Comparison of ENCODE assay signal across 18 cellular contexts in the genomic region with DNA sequence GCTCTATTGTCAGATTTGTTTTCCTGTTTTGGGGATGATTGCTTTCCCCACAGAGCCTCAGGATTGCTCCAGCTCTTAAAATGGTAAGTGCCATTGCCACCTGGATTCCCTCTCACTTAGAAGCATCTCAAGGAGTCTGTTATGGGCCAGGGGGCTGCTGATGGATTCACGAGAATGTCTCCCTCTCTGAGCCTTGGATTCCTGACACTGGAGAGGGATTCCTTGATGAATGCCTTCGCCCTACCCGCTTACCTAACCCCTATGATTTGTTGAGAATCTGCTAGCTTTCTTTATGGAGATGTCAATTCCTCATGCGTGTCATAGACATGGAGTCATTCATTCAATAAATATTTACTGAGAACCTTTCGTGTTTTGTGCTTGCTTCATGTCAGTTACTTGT. TPM values are rescaled to one million over a fixed set of nuclear protein-coding genes. Genes with fewer than 3 reads are reported as not detected.
DNase-seq lines count a peak whose midpoint lies in the region; ATAC-seq and TF ChIP-seq lines count a peak whose summit lies in the region.
"Had no signal": no experiment of that assay in that cellular context is flagged by ENCODE, and none has a peak within 500 bp of the region (broad histone marks: within the 10 kb centered on the region; RNA-seq: fewer than 3 reads in every experiment).

No MANE protein-coding gene starts in this region.

- H3K9me3 ChIP-seq in Caco-2 (no peaks in the 10 kb centered on the region), IMR-90 (ENCODE audit: control insufficient read depth, insufficient read depth, low read length) (no peaks in the 10 kb centered on the region), hepatocyte (ENCODE audit: low read depth) (no peaks in the 10 kb centered on the region), neuronal stem cell (replicated peaks in 1 of 2; ENCODE audit: control insufficient read depth in 2 of 2, insufficient read depth in 1 of 2, low read depth in 1 of 2, low read length in 2 of 2) (peaks cover 2 to 7% of the 10 kb centered on the region in 2 donors)
- H3K9me3 ChIP-seq: SJCRH30 had no signal

- peaks cover 5 to 20% of the 10 kb centered on the region in 2 experiments; a peak in 2 of 4 replicates for H3K79me1 ChIP-seq in IMR-90 (ENCODE audit: low read depth in 1 of 2, low read length in 2 of 2)
- peaks cover 10% of the 10 kb centered on the region for H3K79me1 ChIP-seq in neuronal stem cell (ENCODE audit: low read depth, low read length)

- in situ Hi-C loops in IMR-90 (cut with MboI; ENCODE audit: low sequenced_read_pairs) = no loop called here

- H4K20me1 ChIP-seq in IMR-90 (ENCODE audit: insufficient read depth, low read length) (no peaks in the 10 kb centered on the region), hepatocyte (ENCODE audit: insufficient read depth, poor library complexity, severe bottlenecking) (no peaks in the 10 kb centered on the region)

- H2BK120ac ChIP-seq in IMR-90 (ENCODE audit: low read depth, low read length) = 0 out of 2 replicates have a peak overlapping the region, but pooled peaks have one; percentile 2
- H2BK120ac ChIP-seq in neuronal stem cell (ENCODE audit: low read depth, low read length) = no peak overlapping the region

- H3K4me2 ChIP-seq in IMR-90 (ENCODE audit: low read depth, low read length) (no peak overlapping the region), hepatocyte (no peak overlapping the region), neuronal stem cell (ENCODE audit: insufficient read depth, low read length, poor library complexity, severe bottlenecking) (no peak overlapping the region)

- no peak for TF ChIP-seq POLR2A in IMR-90 (IDR thresholded peaks at IDR 0.05; ENCODE audit: low read depth, low read length)

- no peak for TF ChIP-seq RAD21 in IMR-90 (IDR thresholded peaks at IDR 0.05; ENCODE audit: low read length)

- no peak overlapping the region for H2BK20ac ChIP-seq in IMR-90 (ENCODE audit: low read depth, low read length)

- CTCF ChIA-PET in Caco-2 (lab: Charles Lee) = no interaction called here
- CTCF ChIA-PET in IMR-90 (lab: Yijun Ruan, JAX) = interaction anchor here (1.7 kb wide), 1 partner anchor 13 kb away, joined by 5 read pairs; no protein-coding TSS in a partner anchor

- no peak overlapping the region for H3K4me3 ChIP-seq in Caco-2 (ENCODE audit: low read depth, low read length)
- no peak overlapping the region for H3K4me3 ChIP-seq in IMR-90 (ENCODE audit: insufficient read depth, low read depth, low read length)
- no peak overlapping the region for H3K4me3 ChIP-seq in hepatocyte
- no peak overlapping the region for H3K4me3 ChIP-seq in neuronal stem cell (ENCODE audit: low read length in 2 of 2)
- H3K4me3 ChIP-seq: SJCRH30 had no signal

- no peak overlapping the region for H3K27ac ChIP-seq in IMR-90 (ENCODE audit: insufficient read depth, low read length)
- peak overlapping the region; percentile 80 for H3K27ac ChIP-seq in hepatocyte
- H3K27ac ChIP-seq in neuronal stem cell (replicated peaks; ENCODE audit: low read length) = peak overlapping the region; percentile 39
- H3K27ac ChIP-seq: RWPE1, SJCRH30 had no signal

- H4K8ac ChIP-seq in IMR-90 (ENCODE audit: low read depth in 2 of 2, low read length in 2 of 2) (no peak overlapping the region), neuronal stem cell (ENCODE audit: low read depth, low read length) (no peak overlapping the region)

- H3K9me1 ChIP-seq in IMR-90 (ENCODE audit: insufficient read depth, low read length) = peaks cover 14% of the 10 kb centered on the region

- 0 out of 2 replicates have a peak overlapping the region, but pooled peaks have one; percentile 15 for H3K4ac ChIP-seq in IMR-90 (ENCODE audit: low read depth, low read length)
- H3K4ac ChIP-seq in neuronal stem cell (ENCODE audit: low read length) = no peak overlapping the region

- H2AK5ac ChIP-seq in IMR-90 (ENCODE audit: low read depth, low read length) (no peak overlapping the region), neuronal stem cell (ENCODE audit: low read depth, low read length) (no peak overlapping the region)

- no TSS peak for BruUV-seq in Caco-2 (replicated peaks; lab: Mats Ljungman, UMichigan)
- BruUV-seq in IMR-90 (replicated peaks; lab: Mats Ljungman, UMichigan) = no TSS peak

- no peak overlapping the region for H2BK12ac ChIP-seq in neuronal stem cell (ENCODE audit: low read length)

- H3K14ac ChIP-seq in IMR-90 (replicated peaks; ENCODE audit: low read depth, low read length) = 0 out of 2 replicates have a peak overlapping the region, but pooled peaks have one; percentile 31
- H3K14ac ChIP-seq in neuronal stem cell (ENCODE audit: low read length) = no peak overlapping the region

- no CpG with 5 or more reads among the region's 5 CpGs for WGBS in IMR-90 (ENCODE audit: extremely low coverage in 2 of 2, insufficient read length in 1 of 2), 2 experiments
- WGBS in hepatocyte (ENCODE audit: low lambda C conversion rate, missing lambda C conversion rate) = 87% methylated on average over 5 of the region's 5 CpGs
- no CpG with 5 or more reads among the region's 5 CpGs for WGBS in neuronal stem cell (ENCODE audit: extremely low coverage in 2 of 2, insufficient read length in 2 of 2, insufficient replicate concordance in 1 of 2), 2 donors

- H3K4me1 Mint-ChIP-seq in Caco-2 (ENCODE audit: low read depth, unreplicated experiment) (peaks cover 46% of the 10 kb centered on the region), natural killer cell (no peaks in the 10 kb centered on the region)

- POLR2A ChIA-PET in Caco-2 (lab: Charles Lee) = no interaction called here
- POLR2A ChIA-PET in IMR-90 (lab: Charles Lee; ENCODE audit: unreplicated experiment) = no interaction called here

- H3K9ac ChIP-seq in IMR-90 (ENCODE audit: low read depth, low read length) (no peak overlapping the region), neuronal stem cell (ENCODE audit: low read depth, low read length, poor library complexity) (no peak overlapping the region)

- no peak overlapping the region; the same call in 2 of the 3 replicates for H2BK15ac ChIP-seq in IMR-90 (ENCODE audit: low read depth, low read length)
- H2BK15ac ChIP-seq in neuronal stem cell (ENCODE audit: low read length) = no peak overlapping the region

- H3K18ac ChIP-seq in IMR-90 (ENCODE audit: low read depth, low read length) (no peak overlapping the region), neuronal stem cell (ENCODE audit: low read length) (no peak overlapping the region)

- H3K79me2 ChIP-seq in hepatocyte = no peaks in the 10 kb centered on the region

- H4K91ac ChIP-seq in IMR-90 (ENCODE audit: insufficient read depth, low read depth, low read length) (no peak overlapping the region; the same call in none of the 2 replicates), neuronal stem cell (ENCODE audit: low read depth, low read length, poor library complexity) (no peak overlapping the region)

- H3K27me3 Mint-ChIP-seq in Caco-2 (ENCODE audit: insufficient read depth, unreplicated experiment) (no peaks in the 10 kb centered on the region), natural killer cell (ENCODE audit: low read depth in 2 of 2) (peaks cover 0 to 1% of the 10 kb centered on the region in 2 donors)

- H2AK9ac ChIP-seq in IMR-90 (replicated peaks; ENCODE audit: low read depth, low read length, poor library complexity) = no peak overlapping the region

- H3K9me2 ChIP-seq in hepatocyte (replicated peaks; ENCODE audit: insufficient read depth) = no peaks in the 10 kb centered on the region

- H4K5ac ChIP-seq in IMR-90 (ENCODE audit: low read depth, low read length) = no peak overlapping the region

- H2AFZ ChIP-seq in IMR-90 (replicated peaks; ENCODE audit: low read length, poor library complexity) = no peak overlapping the region
- H2AFZ ChIP-seq in hepatocyte = no peak overlapping the region
- no peak overlapping the region for H2AFZ ChIP-seq in neuronal stem cell (ENCODE audit: low read length)

- H3K4me1 ChIP-seq in Caco-2 = peaks cover 56% of the 10 kb centered on the region
- H3K4me1 ChIP-seq in IMR-90 (ENCODE audit: control insufficient read depth, insufficient read depth, low read length) = peaks cover 10% of the 10 kb centered on the region
- peaks cover 21% of the 10 kb centered on the region for H3K4me1 ChIP-seq in hepatocyte (ENCODE audit: insufficient read depth)
- H3K4me1 ChIP-seq in neuronal stem cell (ENCODE audit: control insufficient read depth in 2 of 2, insufficient read depth in 1 of 2, low read depth in 1 of 2, low read length in 2 of 2) = peaks cover 28 to 30% of the 10 kb centered on the region in 2 donors
- H3K4me1 ChIP-seq: SJCRH30 had no signal

- TF ChIP-seq CTCF in Caco-2 (IDR thresholded peaks at IDR 0.05; ENCODE audit: insufficient read depth in 1 of 2, low read depth in 1 of 2, low read length in 1 of 2, severe bottlenecking in 1 of 2, unreplicated experiment in 1 of 2) (no peak), IMR-90 (conservative IDR thresholded peaks at IDR 0.05; ENCODE audit: low read depth, low read length) (no peak), hepatocyte (IDR thresholded peaks at IDR 0.05; ENCODE audit: poor library complexity) (no peak), natural killer cell (IDR thresholded peaks at IDR 0.05) (no peak)

- dilution Hi-C loops in IMR-90 (cut with HindIII; ENCODE audit: low sequenced_read_pairs, unreplicated experiment) = no loop called here

- H3K36me3 ChIP-seq in Caco-2 (ENCODE audit: control insufficient read depth, insufficient read depth, low read length) = no peaks in the 10 kb centered on the region
- H3K36me3 ChIP-seq in IMR-90 (ENCODE audit: control insufficient read depth, insufficient read depth, low read length) = no peaks in the 10 kb centered on the region
- H3K36me3 ChIP-seq in hepatocyte (replicated peaks; ENCODE audit: insufficient read depth, low read depth) = no peaks in the 10 kb centered on the region
- H3K36me3 ChIP-seq in neuronal stem cell (replicated peaks in 1 of 2; ENCODE audit: control insufficient read depth in 2 of 2, insufficient read depth in 2 of 2, low read length in 2 of 2) = no peaks in the 10 kb centered on the region
- H3K36me3 ChIP-seq: SJCRH30 had no signal

- no peak for ATAC-seq in IMR-90 (ENCODE audit: low read depth)
- no peak for ATAC-seq in natural killer cell
- no peak for ATAC-seq in GM18519 (IDR thresholded peaks at IDR 0.05; ENCODE audit: low FRiP score, unreplicated experiment)
- no peak for ATAC-seq in GM21381 (IDR thresholded peaks at IDR 0.05; ENCODE audit: unreplicated experiment)
- ATAC-seq: CD8-positive, alpha-beta T cell; HCT116 had no signal

- intact Hi-C loops in Caco-2 (cut with micrococcal nuclease; ENCODE audit: unreplicated experiment) (loop anchor here (2.0 to 5.0 kb wide), 2 partner anchors 17 to 64 kb away; no protein-coding TSS in a partner anchor), IMR-90 (cut with micrococcal nuclease) (no loop called here), natural killer cell (cut with micrococcal nuclease) (no loop called here)

- no peak for DNase-seq in Caco-2
- DNase-seq in IMR-90 = no peak
- DNase-seq in hepatocyte (ENCODE audit: low spot score) = no peak
- no peak for DNase-seq in neuronal stem cell (ENCODE audit: low spot score)
- no peak for DNase-seq in natural killer cell
- no peak for DNase-seq in activated effector memory CD4-positive, alpha-beta T cell treated with anti-CD3 and anti-CD28 coated beads, Interleukin-2, amount 50 U/mL, for 16 hours
- DNase-seq: CD8-positive, alpha-beta T cell; EL; KBM-7; NCI-H1092 treated with DMSO at 0.1 percent for 48 hours; NCI-H2171 treated with DMSO at 0.1 percent for 48 hours; SJCRH30; SW 1271 had no signal

- no peaks in the 10 kb centered on the region for H3K27me3 ChIP-seq in Caco-2 (replicated peaks; ENCODE audit: control insufficient read depth, insufficient read depth, low read length)
- no peaks in the 10 kb centered on the region for H3K27me3 ChIP-seq in IMR-90 (ENCODE audit: control insufficient read depth, insufficient read depth, low read length)
- H3K27me3 ChIP-seq in hepatocyte = no peaks in the 10 kb centered on the region
- H3K27me3 ChIP-seq in neuronal stem cell (ENCODE audit: control insufficient read depth in 3 of 3, insufficient read depth in 3 of 3, low read depth in 1 of 3, low read length in 3 of 3) = no peaks in the 10 kb centered on the region
- H3K27me3 ChIP-seq: SJCRH30 had no signal

- H3K23ac ChIP-seq in IMR-90 (ENCODE audit: low read depth, low read length) (no peak overlapping the region), neuronal stem cell (ENCODE audit: low read depth, low read length, poor library complexity) (no peak overlapping the region)

- no peak overlapping the region for H3K4me3 Mint-ChIP-seq in Caco-2 (ENCODE audit: unreplicated experiment)
- H3K4me3 Mint-ChIP-seq in natural killer cell = no peak overlapping the region
- H3K4me3 Mint-ChIP-seq: CD8-positive, alpha-beta T cell had no signal

- no peak overlapping the region for H3K56ac ChIP-seq in IMR-90 (ENCODE audit: extremely low read depth, insufficient read depth, low read length)

- H3K36me3 Mint-ChIP-seq in Caco-2 (ENCODE audit: insufficient read depth, unreplicated experiment) = peaks cover 13% of the 10 kb centered on the region
- H3K36me3 Mint-ChIP-seq in natural killer cell = no peaks in the 10 kb centered on the region
- H3K36me3 Mint-ChIP-seq: CD8-positive, alpha-beta T cell had no signal

- H3K27ac Mint-ChIP-seq in Caco-2 (ENCODE audit: unreplicated experiment) (peak overlapping the region; percentile 90), natural killer cell (no peak overlapping the region)
- H3K27ac Mint-ChIP-seq: CD8-positive, alpha-beta T cell had no signal

- H2BK5ac ChIP-seq in IMR-90 (ENCODE audit: low read depth, low read length, poor library complexity, severe bottlenecking) (no peak overlapping the region), neuronal stem cell (ENCODE audit: low read length) (no peak overlapping the region)

- H3K9me3 Mint-ChIP-seq in Caco-2 (ENCODE audit: unreplicated experiment) (no peaks in the 10 kb centered on the region), natural killer cell (peaks cover 3 to 9% of the 10 kb centered on the region in 2 donors)
- H3K9me3 Mint-ChIP-seq: CD8-positive, alpha-beta T cell had no signal

RNA-seq across cellular contexts. Expression of a gene that starts 36.9 kb away (rescaled TPM):
- 94.7 and 101 TPM in 2 replicates for total RNA-seq in Caco-2 (2022)
- 127 and 173 TPM in 2 replicates for total RNA-seq in IMR-90 (2012; rRNA removed)
- 29.9 and 31.3 TPM in 2 replicates for polyA plus RNA-seq in IMR-90 (2012; rRNA removed)
- polyA plus RNA-seq in IMR-90 (2012; cell fraction: cytosol; rRNA removed) = 17.3 and 27.4 TPM in 2 replicates
- 22.0 and 26.1 TPM in 2 replicates for polyA plus RNA-seq in IMR-90 (2012; cell fraction: nucleus; rRNA removed; ENCODE audit: low replicate concordance)
- 70.9 and 88.5 TPM in 2 replicates for total RNA-seq in hepatocyte
- polyA plus RNA-seq in hepatocyte = 13.7 and 16.1 TPM in 2 replicates
- 31.9 TPM for polyA plus RNA-seq in neuronal stem cell (2013, experiment 1 of 2)
- 32.6 TPM for polyA plus RNA-seq in neuronal stem cell (2013, experiment 2 of 2)
- total RNA-seq in natural killer cell = not detected
- total RNA-seq: CD8-positive, alpha-beta T cell; OCI-LY7 had no signal

Comparison
In these comparisons a context has a peak if more than half of its experiments do, and no peak if none do; other contexts are left out.
1. RNA of a gene that starts 36.9 kb away (total RNA-seq): 127 to 173 TPM in IMR-90, 94.7 to 101 TPM in Caco-2 and 70.9 to 88.5 TPM in hepatocyte; not detected in natural killer cell; every median in the first group is over 10 times any median in the second.